Comparison of ENCODE assay signal across 8 cellular contexts in genomic region chr3:112308151-112308911, GRCh38.
A peak's percentile ranks its signal among the peaks of the same experiment; 100 is the strongest.
DNase-seq lines count a peak whose midpoint lies in the region; ATAC-seq and FAIRE-seq lines count a peak whose summit lies in the region.

No MANE protein-coding gene starts in this region.

- FAIRE-seq in islet of Langerhans (lab: Jason Lieb, UNC) = peak; percentile 91

- ATAC-seq in HG02840 (IDR thresholded peaks at IDR 0.05; ENCODE audit: low FRiP score, unreplicated experiment) = no peak
- ATAC-seq in GM21576 (IDR thresholded peaks at IDR 0.05; ENCODE audit: unreplicated experiment) = no peak

- DNase-seq in AML-193 (lab: John Stamatoyannopoulos, UW) = peak; percentile 49 to 54
- DNase-seq in NCI-H2029 treated with DMSO at 0.1 percent for 48 hours (lab: John Stamatoyannopoulos, UW) = peak; percentile 10
- DNase-seq in amniotic epithelial cell (ENCODE audit: low read depth) = peak; percentile 86
- no peak for DNase-seq in cortex of kidney (lab: John Stamatoyannopoulos, UW)
- no peak for DNase-seq in NCI-H2227 treated with DMSO at 0.1 percent for 48 hours (lab: John Stamatoyannopoulos, UW)

Comparison
In these comparisons a context has a peak if more than half of its experiments do, and no peak if none do; other contexts are left out.
1. DNase-seq: peak in AML-193 (2 of 2), NCI-H2029 treated with DMSO at 0.1 percent for 48 hours (single experiment) and amniotic epithelial cell (single experiment); none in cortex of kidney (single experiment) and NCI-H2227 treated with DMSO at 0.1 percent for 48 hours (single experiment).